Comparison of ENCODE assay signal across 8 cellular contexts in the genomic region with DNA sequence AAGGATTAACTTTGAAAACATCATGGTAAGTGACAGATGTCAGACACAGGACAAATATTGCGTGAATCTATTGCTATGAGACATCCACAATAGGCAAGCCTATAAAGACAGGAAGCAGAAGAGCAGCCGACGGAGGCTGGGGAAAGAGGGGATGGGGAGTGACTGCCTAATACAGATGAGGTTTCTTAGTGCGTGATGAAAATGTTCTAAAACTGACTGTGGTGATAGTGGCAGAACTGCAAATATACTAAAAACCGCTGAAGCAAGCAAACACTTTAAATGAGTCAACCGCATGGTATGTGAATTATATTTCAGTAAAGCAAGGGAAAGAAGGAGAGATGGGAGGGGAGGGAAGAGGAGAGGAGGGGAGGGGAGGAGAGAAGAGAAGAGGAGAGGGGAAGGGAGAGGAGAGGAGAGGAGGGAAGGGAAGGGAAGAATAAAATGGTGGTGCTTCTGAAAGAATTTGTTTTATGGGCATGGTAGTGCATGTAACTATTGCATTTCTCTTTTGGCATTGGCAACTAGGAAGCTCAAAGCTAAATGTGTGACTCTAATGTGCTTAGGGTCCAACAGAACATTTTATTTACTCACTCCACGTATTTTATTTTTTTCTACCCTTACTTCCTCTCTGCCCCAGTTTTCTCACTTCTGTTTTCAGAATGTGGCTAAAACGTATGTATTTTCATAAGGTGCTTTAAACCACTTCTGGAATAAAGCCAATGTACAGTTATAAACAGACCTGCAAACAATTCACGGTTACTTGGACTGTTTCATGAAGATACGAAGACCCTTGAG. TPM values are rescaled to one million over a fixed set of nuclear protein-coding genes. Genes with fewer than 3 reads are reported as not detected.
DNase-seq lines count a peak whose midpoint lies in the region; ATAC-seq and TF ChIP-seq lines count a peak whose summit lies in the region.

No MANE protein-coding gene starts in this region.

- peak overlapping the region; percentile 69 for H3K27ac ChIP-seq in naive thymus-derived CD4-positive, alpha-beta T cell (ENCODE audit: low read depth, low read length)

- H3K27me3 Mint-ChIP-seq in naive thymus-derived CD4-positive, alpha-beta T cell = no peaks in the 10 kb centered on the region
- H3K27me3 Mint-ChIP-seq in progenitor cell of endocrine pancreas = no peaks in the 10 kb centered on the region

- in situ Hi-C loops in astrocyte of the spinal cord (cut with HindIII; ENCODE audit: low sequenced_read_pairs) = no loop called here

- H3K36me3 ChIP-seq in naive thymus-derived CD4-positive, alpha-beta T cell (ENCODE audit: control insufficient read depth in 2 of 3, insufficient read depth in 3 of 3, low read length in 3 of 3) = peaks cover 46 to 73% (median 62%) of the 10 kb centered on the region in 3 experiments

- peaks cover 89 to 94% of the 10 kb centered on the region in 2 donors for H3K4me1 ChIP-seq in naive thymus-derived CD4-positive, alpha-beta T cell (ENCODE audit: control insufficient read depth in 2 of 2, insufficient read depth in 2 of 2, low read length in 2 of 2)

- intact Hi-C loops in naive thymus-derived CD4-positive, alpha-beta T cell (cut with micrococcal nuclease) = loop anchor here in 1 of 2 donors (1.0 kb wide), 1 partner anchor 13 kb away; no protein-coding TSS in a partner anchor
- intact Hi-C loops in lower leg skin (cut with DNase I; ENCODE audit: low total_unique reads) = no loop called here

- no peak for TF ChIP-seq POLR2A in lower leg skin (IDR thresholded peaks at IDR 0.05)

- POLR2A ChIA-PET in naive thymus-derived CD4-positive, alpha-beta T cell (lab: Charles Lee) = interaction anchor here (0.7 to 33.8 kb wide), 4 partner anchors 12 to 226 kb away, joined by 3 to 978 read pairs (median 7); partner anchors contain the start of gene AKNA

- H3K27me3 ChIP-seq in naive thymus-derived CD4-positive, alpha-beta T cell (ENCODE audit: control insufficient read depth in 2 of 2, insufficient read depth in 2 of 2, low read length in 2 of 2) = no peaks in the 10 kb centered on the region

- TF ChIP-seq CTCF in astrocyte of the spinal cord (IDR thresholded peaks at IDR 0.05; ENCODE audit: low read depth, low read length) (no peak), progenitor cell of endocrine pancreas (IDR thresholded peaks at IDR 0.05; ENCODE audit: unreplicated experiment) (no peak), lower leg skin (IDR thresholded peaks at IDR 0.05) (no peak)

- peaks cover 65 to 99% (median 80%) of the 10 kb centered on the region in 7 donors for H3K4me1 Mint-ChIP-seq in naive thymus-derived CD4-positive, alpha-beta T cell
- no peaks in the 10 kb centered on the region for H3K4me1 Mint-ChIP-seq in progenitor cell of endocrine pancreas (ENCODE audit: low read depth)

- H3K4me3 ChIP-seq in astrocyte of the spinal cord (ENCODE audit: low read depth, low read length) = no peak overlapping the region
- peak overlapping the region; percentile 17 for H3K4me3 ChIP-seq in naive thymus-derived CD4-positive, alpha-beta T cell (ENCODE audit: low read length)
- H3K4me3 ChIP-seq in lower leg skin (ENCODE audit: low read depth, poor library complexity, severe bottlenecking) = no peak overlapping the region

- H3K4me3 Mint-ChIP-seq in naive thymus-derived CD4-positive, alpha-beta T cell = peak overlapping the region; percentile 62 to 98 (median 76)
- H3K4me3 Mint-ChIP-seq in progenitor cell of endocrine pancreas (ENCODE audit: low read depth) = no peak overlapping the region

- H3K9me3 Mint-ChIP-seq in naive thymus-derived CD4-positive, alpha-beta T cell = no peaks in the 10 kb centered on the region
- no peaks in the 10 kb centered on the region for H3K9me3 Mint-ChIP-seq in progenitor cell of endocrine pancreas (ENCODE audit: low read depth)

- WGBS in lower leg skin, 2 donors = 62% methylated on average over 10 of the region's 10 CpGs

- CTCF ChIA-PET in naive thymus-derived CD4-positive, alpha-beta T cell (lab: Charles Lee) = interaction anchor here (1.5 to 2.1 kb wide), 4 partner anchors 15 to 226 kb away, joined by 3 to 8 read pairs (median 6); partner anchors contain the start of gene AKNA

- DNase-seq in GM04504 (ENCODE audit: low read depth) = peak; percentile 71
- peak; percentile 90 for DNase-seq in LHCN-M2 (ENCODE audit: low read depth)
- DNase-seq in astrocyte of the spinal cord (ENCODE audit: low read depth, low spot score) = peak; percentile 92
- peak in 7 of 9 donors; percentile 40 to 69 (median 64) for DNase-seq in naive thymus-derived CD4-positive, alpha-beta T cell
- DNase-seq in progenitor cell of endocrine pancreas (ENCODE audit: low spot score, unreplicated experiment) = no peak
- DNase-seq in DMS 273 (lab: John Stamatoyannopoulos, UW; ENCODE audit: unreplicated experiment) = no peak
- no peak for DNase-seq in lower leg skin (ENCODE audit: low spot score in 2 of 2)

- peak; percentile 53 for ATAC-seq in GM21723 (IDR thresholded peaks at IDR 0.05; ENCODE audit: unreplicated experiment)
- ATAC-seq in naive thymus-derived CD4-positive, alpha-beta T cell = peak; percentile 60

- peak overlapping the region; percentile 70 to 98 (median 93) for H3K27ac Mint-ChIP-seq in naive thymus-derived CD4-positive, alpha-beta T cell
- no peak overlapping the region for H3K27ac Mint-ChIP-seq in progenitor cell of endocrine pancreas

- H3K36me3 Mint-ChIP-seq in naive thymus-derived CD4-positive, alpha-beta T cell = peaks cover 9 to 67% (median 45%) of the 10 kb centered on the region in 5 donors
- peaks cover 6% of the 10 kb centered on the region for H3K36me3 Mint-ChIP-seq in progenitor cell of endocrine pancreas (ENCODE audit: insufficient read depth)

- H3K9me3 ChIP-seq in naive thymus-derived CD4-positive, alpha-beta T cell (ENCODE audit: control insufficient read depth in 2 of 3, low read length in 3 of 3) = no peaks in the 10 kb centered on the region

RNA-seq across cellular contexts. Expression of gene AKNA, which starts 21.3 kb away (rescaled TPM):
- total RNA-seq in LHCN-M2 (2014; rRNA removed) = 3.3 and 3.7 TPM in 2 replicates
- polyA plus RNA-seq in LHCN-M2 (2012) = 3.2 TPM
- total RNA-seq in naive thymus-derived CD4-positive, alpha-beta T cell = 100 to 1,000 TPM; 276 to 403 (median 375) TPM
- polyA plus RNA-seq in naive thymus-derived CD4-positive, alpha-beta T cell = 10 to 100 TPM; 20.5 to 39.6 TPM
- 19.3 and 24.6 TPM in 2 replicates for total RNA-seq in progenitor cell of endocrine pancreas
- total RNA-seq in lower leg skin = 10 to 100 TPM in 1 of 4 donors, 1 to 10 TPM in 3; 6.4 to 13.2 (median 8.0) TPM

RNA-seq across cellular contexts. Expression of gene ORM2, which starts 36.9 kb away (rescaled TPM):
- total RNA-seq in LHCN-M2 (2014; rRNA removed) (not detected in 2 replicates), progenitor cell of endocrine pancreas (3.2 and 5.4 TPM in 2 replicates), lower leg skin (not detected)
- polyA plus RNA-seq in LHCN-M2 (2012) = not detected
- total RNA-seq in naive thymus-derived CD4-positive, alpha-beta T cell = not detected
- polyA plus RNA-seq in naive thymus-derived CD4-positive, alpha-beta T cell = not detected

RNA-seq across cellular contexts. Expression of gene ORM1, which starts 43.6 kb away (rescaled TPM):
- not detected in 2 replicates for total RNA-seq in LHCN-M2 (2014; rRNA removed)
- polyA plus RNA-seq in LHCN-M2 (2012) = not detected
- total RNA-seq in naive thymus-derived CD4-positive, alpha-beta T cell = under 1 TPM in 1 of 5 experiments, not detected in 4; 0.29 TPM
- not detected for polyA plus RNA-seq in naive thymus-derived CD4-positive, alpha-beta T cell
- total RNA-seq in progenitor cell of endocrine pancreas = 9.3 and 10.8 TPM in 2 replicates
- total RNA-seq in lower leg skin = not detected

Comparison
In these comparisons a context has a peak if more than half of its experiments do, and no peak if none do; other contexts are left out.
1. DNase-seq: peak in GM04504 (single experiment), LHCN-M2 (single experiment), astrocyte of the spinal cord (single experiment) and naive thymus-derived CD4-positive, alpha-beta T cell (7 of 9); none in progenitor cell of endocrine pancreas (single experiment), DMS 273 (single experiment) and lower leg skin (0 of 2).
2. RNA of gene AKNA, which starts 21.3 kb away (total RNA-seq): 276 to 403 TPM in naive thymus-derived CD4-positive, alpha-beta T cell; 19.3 to 24.6 TPM in progenitor cell of endocrine pancreas, 6.4 to 13.2 TPM in lower leg skin and 3.3 to 3.7 TPM in LHCN-M2; every median in the first group is over 10 times any median in the second.